12 cellular contexts compared by ENCODE assay signal in genomic region chr7:18019562-18019961, GRCh38. TPM values are rescaled to one million over a fixed set of nuclear protein-coding genes. Genes with fewer than 3 reads are reported as not detected.
DNase-seq lines count a peak whose midpoint lies in the region; ATAC-seq and TF ChIP-seq lines count a peak whose summit lies in the region.
"Had no signal": no experiment of that assay in that cellular context is flagged by ENCODE, and none has a peak within 500 bp of the region (broad histone marks: within the 10 kb centered on the region; RNA-seq: fewer than 3 reads in every experiment).

No MANE protein-coding gene starts in this region.

- H3K9me3 ChIP-seq in PC-3 (ENCODE audit: low read length): no peaks in the 10 kb centered on the region
- H3K9me3 ChIP-seq in fibroblast of lung (ENCODE audit: control insufficient read depth, insufficient read depth, low read depth, low read length): no peaks in the 10 kb centered on the region

- H2AFZ ChIP-seq in PC-3 (ENCODE audit: low read length) (peak overlapping the region; percentile 33), fibroblast of lung (ENCODE audit: low read length) (peak overlapping the region; percentile 17)

- intact Hi-C loops in PC-3 (cut with micrococcal nuclease): loop anchor here (2.0 kb wide), 1 partner anchor 21 kb away; no protein-coding TSS in a partner anchor

- H3K9me2 ChIP-seq in PC-3 (replicated peaks; ENCODE audit: low read length): no peaks in the 10 kb centered on the region

- CTCF ChIA-PET in PC-3 (lab: Charles Lee): no interaction called here

- DNase-seq in Daoy (ENCODE audit: low read depth) (peak; percentile 60), PC-3 (peak; percentile 77), fibroblast of lung (ENCODE audit: low read depth in 2 of 2) (peak; percentile 65 to 87), omental fat pad (ENCODE audit: low spot score) (no peak), NCI-H187 treated with DMSO at 0.1 percent for 48 hours (lab: John Stamatoyannopoulos, UW) (no peak), chondrocyte (ENCODE audit: low spot score) (no peak), AML-193 (lab: John Stamatoyannopoulos, UW) (no peak)
- DNase-seq: NCI-H1092 treated with DMSO at 0.1 percent for 48 hours; SHP77 treated with DMSO at 0.1 percent for 48 hours; stimulated activated CD4-positive, alpha-beta T cell treated with anti-CD3 and anti-CD28 coated beads, Interleukin-1b, Interleukin-23, amount 100 ng/mL, for 48 hours had no signal

- H3K27me3 Mint-ChIP-seq in chondrocyte (ENCODE audit: low read depth): no peaks in the 10 kb centered on the region

- no TSS peak for BruUV-seq in PC-3 (replicated peaks; lab: Mats Ljungman, UMichigan)

- H3K27ac ChIP-seq in PC-3 (ENCODE audit: low read length): peak overlapping the region; percentile 76
- H3K27ac ChIP-seq in fibroblast of lung (ENCODE audit: insufficient read depth, low read length): no peak overlapping the region

- H3K4me2 ChIP-seq in PC-3 (ENCODE audit: low read length) (peak overlapping the region; percentile 42), fibroblast of lung (ENCODE audit: extremely low read depth, insufficient read depth, low read length) (no peak overlapping the region)

- no peak overlapping the region for H3K27ac Mint-ChIP-seq in chondrocyte (ENCODE audit: unreplicated experiment)

- H3K27me3 ChIP-seq in PC-3 (ENCODE audit: low read length): no peaks in the 10 kb centered on the region
- no peaks in the 10 kb centered on the region for H3K27me3 ChIP-seq in fibroblast of lung (ENCODE audit: control insufficient read depth, insufficient read depth, low read length)

- POLR2A ChIA-PET in PC-3 (lab: Charles Lee; ENCODE audit: unreplicated experiment): interaction anchor here (0.6 kb wide), 1 partner anchor 297 kb away, joined by 3 read pairs; no protein-coding TSS in a partner anchor

- no peak overlapping the region for H3K4me3 Mint-ChIP-seq in chondrocyte (ENCODE audit: unreplicated experiment)

- peaks cover 4% of the 10 kb centered on the region for H3K9me3 Mint-ChIP-seq in chondrocyte (ENCODE audit: low read depth)

- H3K9ac ChIP-seq in PC-3 (ENCODE audit: low read length) (peak overlapping the region; percentile 18; the same call in 1 of the 2 replicates), fibroblast of lung (ENCODE audit: insufficient read depth, low read length) (no peak overlapping the region)

- TF ChIP-seq CTCF in PC-3 (conservative IDR thresholded peaks at IDR 0.05; ENCODE audit: low read depth, low read length) (no peak), fibroblast of lung (conservative IDR thresholded peaks at IDR 0.05 in 1 of 2, IDR thresholded peaks at IDR 0.05 in 1 of 2; ENCODE audit: low read depth in 1 of 2, low read length in 2 of 2) (no peak), omental fat pad (IDR thresholded peaks at IDR 0.05) (no peak), chondrocyte (IDR thresholded peaks at IDR 0.05) (no peak)

- H3K4me1 ChIP-seq in PC-3 (ENCODE audit: insufficient read depth, low read length) (peaks cover 24% of the 10 kb centered on the region), fibroblast of lung (ENCODE audit: control insufficient read depth, extremely low read depth, insufficient read depth, low read length) (peaks cover 2% of the 10 kb centered on the region)

- ATAC-seq in PC-3: peak; percentile 94
- ATAC-seq in omental fat pad (ENCODE audit: low FRiP score): peak; percentile 84
- ATAC-seq in GM18858 (IDR thresholded peaks at IDR 0.05; ENCODE audit: unreplicated experiment): no peak

- H3K4me1 Mint-ChIP-seq in chondrocyte (ENCODE audit: low read depth): peaks cover 10% of the 10 kb centered on the region

- no peaks in the 10 kb centered on the region for H3K36me3 Mint-ChIP-seq in chondrocyte (ENCODE audit: low read depth)

- H3K36me3 ChIP-seq in PC-3 (ENCODE audit: low read depth, low read length) (no peaks in the 10 kb centered on the region), fibroblast of lung (ENCODE audit: control insufficient read depth, insufficient read depth, low read length) (no peaks in the 10 kb centered on the region)

- no peaks in the 10 kb centered on the region for H4K20me1 ChIP-seq in PC-3 (ENCODE audit: low read length)
- H4K20me1 ChIP-seq in fibroblast of lung (ENCODE audit: control insufficient read depth, extremely low read depth, insufficient read depth, low read length): no peaks in the 10 kb centered on the region

- H3K79me2 ChIP-seq in PC-3 (ENCODE audit: low read length): no peaks in the 10 kb centered on the region
- no peaks in the 10 kb centered on the region for H3K79me2 ChIP-seq in fibroblast of lung (ENCODE audit: control insufficient read depth, insufficient read depth, low read length)

- H3K4me3 ChIP-seq in PC-3 (ENCODE audit: low read length) (no peak overlapping the region), fibroblast of lung (replicated peaks in 1 of 4; ENCODE audit: control extremely low read depth in 1 of 4, insufficient read depth in 1 of 4, low read depth in 3 of 4, low read length in 4 of 4) (no peak overlapping the region)
- H3K4me3 ChIP-seq: coronary artery had no signal

- H3F3A ChIP-seq in PC-3 (ENCODE audit: low read length, unreplicated experiment): no peaks in the 10 kb centered on the region

RNA-seq across cellular contexts. Expression of gene PRPS1L1, which starts 8.1 kb away (rescaled TPM):
- total RNA-seq in Daoy (2014; rRNA removed; shearing (Covaris generic)): not detected in 2 replicates
- total RNA-seq in PC-3 (2014; rRNA removed) (not detected in 2 replicates), fibroblast of lung (not detected in 2 replicates), omental fat pad (not detected), chondrocyte (not detected in 3 replicates)
- not detected in 2 replicates for polyA plus RNA-seq in fibroblast of lung
- polyA plus RNA-seq in fibroblast of lung (2012): not detected in 2 replicates
- polyA minus RNA-seq in fibroblast of lung (ENCODE audit: low replicate concordance): not detected in 2 replicates

Comparison
In these comparisons a context has a peak if more than half of its experiments do, and no peak if none do; other contexts are left out.
1. DNase-seq: peak in Daoy (single experiment), PC-3 (single experiment) and fibroblast of lung (2 of 2); none in omental fat pad (single experiment), NCI-H187 treated with DMSO at 0.1 percent for 48 hours (single experiment), chondrocyte (single experiment) and AML-193 (0 of 2).